ENCODE assay signal across 9 cellular contexts in the genomic region with DNA sequence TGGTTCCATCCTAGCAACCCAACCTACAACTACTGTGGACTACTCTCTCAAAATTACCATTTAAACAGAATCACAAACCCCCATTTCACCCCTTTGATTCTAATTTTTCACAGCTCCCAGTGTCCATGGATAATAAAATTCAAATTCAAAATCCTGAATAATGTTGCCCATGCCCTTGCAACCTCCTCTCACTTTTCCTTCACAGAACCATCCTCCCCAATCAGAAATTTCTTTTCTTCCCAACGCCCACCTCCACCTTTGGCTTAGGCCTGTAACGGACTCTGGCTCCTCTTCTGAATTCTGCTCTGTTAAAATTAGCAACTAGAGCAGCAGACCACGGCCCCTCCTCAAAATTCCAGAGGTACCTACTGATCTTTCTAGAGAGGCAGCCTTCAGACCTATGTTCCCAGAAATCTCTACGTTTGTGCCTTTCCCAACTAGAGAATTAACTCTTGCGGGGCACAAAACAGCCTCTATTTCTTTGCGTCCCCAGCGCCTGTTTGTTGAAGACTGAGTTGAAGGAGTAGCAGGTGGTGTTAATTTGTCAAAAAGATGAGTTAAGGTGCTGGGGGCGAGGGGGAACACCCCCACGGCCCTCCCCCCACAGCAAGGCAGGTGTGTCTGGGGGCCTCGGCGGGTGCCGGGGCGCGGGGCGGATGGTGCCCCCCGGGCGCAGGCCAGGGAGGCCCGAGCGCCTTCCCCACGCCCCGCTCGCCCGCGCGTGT. TPM values are rescaled to one million over a fixed set of nuclear protein-coding genes. Genes with fewer than 3 reads are reported as not detected.
A peak's percentile ranks its signal among the peaks of the same experiment; 100 is the strongest.
DNase-seq lines count a peak whose midpoint lies in the region; ATAC-seq, FAIRE-seq and TF ChIP-seq lines count a peak whose summit lies in the region.
"Had no signal": no experiment of that assay in that cellular context is flagged by ENCODE, and none has a peak within 500 bp of the region (broad histone marks: within the 10 kb centered on the region; RNA-seq: fewer than 3 reads in every experiment).

No MANE protein-coding gene starts in this region.

- WGBS in H1 (ENCODE audit: extremely low coverage in 1 of 2, insufficient coverage in 1 of 2, insufficient read length in 1 of 2, insufficient replicate concordance in 2 of 2, low coverage in 1 of 2, low lambda C conversion rate in 2 of 2, missing lambda C conversion rate in 1 of 2), 2 experiments = 14% methylated on average over 7 of the region's 25 CpGs; no CpG with 5 or more reads in 1 of the 2 experiments

- TF ChIP-seq RAD21 in H1 (IDR thresholded peaks at IDR 0.05 in 1 of 2, conservative IDR thresholded peaks at IDR 0.05 in 1 of 2; ENCODE audit: low read depth in 2 of 2, low read length in 2 of 2) = no peak

- H3K14ac ChIP-seq in H1 (ENCODE audit: insufficient read length) = no peak overlapping the region

- H3K4me3 ChIP-seq in H1 (ENCODE audit: extremely low read depth in 1 of 4, insufficient read depth in 2 of 4, low read depth in 3 of 4, low read length in 4 of 4) (peak overlapping the region; percentile 42 to 85 (median 78)), osteoblast (ENCODE audit: insufficient read depth, low read length) (peak overlapping the region; percentile 85)

- H3K27ac ChIP-seq in H1 (ENCODE audit: low read depth, low read length) (no peak overlapping the region), osteoblast (ENCODE audit: low read depth, low read length) (peak overlapping the region; percentile 96)
- H3K27ac ChIP-seq: 22Rv1 had no signal

- no peak overlapping the region for H2BK20ac ChIP-seq in H1 (ENCODE audit: low read length)

- H3K23me2 ChIP-seq in H1 (ENCODE audit: low read depth, low read length) = peaks cover 3% of the 10 kb centered on the region

- no peak for TF ChIP-seq EP300 in H1 (IDR thresholded peaks at IDR 0.05; ENCODE audit: borderline replicate concordance in 1 of 2, low read depth in 2 of 2, low read length in 2 of 2)

- POLR2A ChIA-PET in H1 (lab: Charles Lee; ENCODE audit: partially characterized antibody) = no interaction called here

- TF ChIP-seq POLR2A in H1 (IDR thresholded peaks at IDR 0.05; ENCODE audit: control extremely low read depth in 1 of 2, low read depth in 2 of 2, low read length in 2 of 2) = no peak

- no peak overlapping the region for H2BK5ac ChIP-seq in H1 (ENCODE audit: low read depth, low read length)

- H2BK12ac ChIP-seq in H1 (ENCODE audit: low read depth, low read length) = no peak overlapping the region; the same call in 1 of the 2 replicates

- H3K9ac ChIP-seq in H1 (replicated peaks in 1 of 4; ENCODE audit: extremely low read depth in 1 of 4, low read depth in 3 of 4, low read length in 3 of 4) = peak overlapping the region in 3 of 4 experiments; percentile 75 to 88 (median 82); a peak in 5 of 7 replicates

- H3K27me3 ChIP-seq in H1 (replicated peaks in 1 of 4; ENCODE audit: control insufficient read depth in 3 of 4, extremely low read depth in 1 of 4, insufficient read depth in 3 of 4, low read length in 3 of 4) = no peaks in the 10 kb centered on the region
- H3K27me3 ChIP-seq in osteoblast (ENCODE audit: insufficient read depth, low read length) = no peaks in the 10 kb centered on the region

- H3K4me2 ChIP-seq in H1 (ENCODE audit: insufficient read depth in 1 of 2, low read depth in 2 of 2, low read length in 2 of 2) = peak overlapping the region; percentile 59 to 89
- H3K4me2 ChIP-seq in osteoblast (ENCODE audit: insufficient read depth, low read length) = peak overlapping the region; percentile 89

- no peaks in the 10 kb centered on the region for H3K36me3 ChIP-seq in H1 (ENCODE audit: control insufficient read depth in 2 of 4, insufficient read depth in 4 of 4, low read length in 3 of 4)
- no peaks in the 10 kb centered on the region for H3K36me3 ChIP-seq in osteoblast (ENCODE audit: insufficient read depth, low read length)

- peak overlapping the region; percentile 37 for H3K56ac ChIP-seq in H1 (replicated peaks; ENCODE audit: insufficient read length, low read depth, low read length)

- H3K4ac ChIP-seq in H1 (replicated peaks; ENCODE audit: insufficient read length, low read depth, low read length) = no peak overlapping the region

- TF ChIP-seq CTCF in H1 (IDR thresholded peaks at IDR 0.05; ENCODE audit: control extremely low read depth in 1 of 3, insufficient read depth in 1 of 3, low read depth in 1 of 3, low read length in 3 of 3) (no peak), osteoblast (IDR thresholded peaks at IDR 0.05; ENCODE audit: extremely low read depth, low read depth, low read length) (no peak)

- DNase-seq in DMS 273 (lab: John Stamatoyannopoulos, UW; ENCODE audit: unreplicated experiment) (peak; percentile 76), DMS 273 treated with DMSO at 0.1 percent for 48 hours (lab: John Stamatoyannopoulos, UW) (no peak), NCI-H2171 treated with DMSO at 0.1 percent for 48 hours (lab: John Stamatoyannopoulos, UW) (peak; percentile 67), H1 (ENCODE audit: low read depth in 1 of 2, low spot score in 2 of 2) (no peak), osteoblast (ENCODE audit: insufficient read length, low spot score, missing footprints) (no peak), RKO (ENCODE audit: low spot score) (no peak), glomerular visceral epithelial cell (ENCODE audit: extremely low spot score) (no peak)

- H2AK5ac ChIP-seq in H1 (ENCODE audit: low read depth, low read length) = no peak overlapping the region

- no peak overlapping the region for H2BK15ac ChIP-seq in H1 (ENCODE audit: low read length)

- ATAC-seq in GM19395 (IDR thresholded peaks at IDR 0.05; ENCODE audit: unreplicated experiment) = no peak

- H4K8ac ChIP-seq in H1 (ENCODE audit: extremely low read depth, insufficient read depth, low read length) = peak overlapping the region; percentile 63; the same call in 1 of the 2 replicates

- H3K79me2 ChIP-seq in H1 (ENCODE audit: control insufficient read depth in 1 of 2, insufficient read depth in 2 of 2, low read length in 2 of 2) (peaks cover 0 to 3% of the 10 kb centered on the region in 2 experiments; a peak in 1 of 4 replicates), osteoblast (ENCODE audit: insufficient read depth, low read length) (peaks cover 45% of the 10 kb centered on the region)

- H2AFZ ChIP-seq in H1 (ENCODE audit: low read length) = peak overlapping the region; percentile 37; the same call in 1 of the 2 replicates
- H2AFZ ChIP-seq in osteoblast (ENCODE audit: low read length) = peak overlapping the region; percentile 74

- CTCF ChIA-PET in H1 (lab: Charles Lee; ENCODE audit: partially characterized antibody) = interaction anchor here (0.8 to 1.2 kb wide), 5 partner anchors 8 to 138 kb away, joined by 3 to 4 read pairs (median 3); no protein-coding TSS in a partner anchor

- H3K9me3 ChIP-seq in H1 (ENCODE audit: insufficient read depth in 2 of 2, low read depth in 1 of 2, low read length in 1 of 2) (no peaks in the 10 kb centered on the region), osteoblast (ENCODE audit: low read depth, low read length) (no peaks in the 10 kb centered on the region)

- peaks cover 0 to 2% of the 10 kb centered on the region in 2 experiments for H4K20me1 ChIP-seq in H1 (replicated peaks in 1 of 2; ENCODE audit: control insufficient read depth in 1 of 2, insufficient read depth in 2 of 2, low read length in 2 of 2)
- H4K20me1 ChIP-seq in osteoblast (ENCODE audit: insufficient read depth, low read length) = no peaks in the 10 kb centered on the region

- H3K18ac ChIP-seq in H1 (ENCODE audit: extremely low read depth, low read length) = peak overlapping the region; percentile 49; the same call in 1 of the 2 replicates

- H4K91ac ChIP-seq in H1 (replicated peaks; ENCODE audit: insufficient read length, low read length) = no peak overlapping the region

- peaks cover 0 to 3% (median 1%) of the 10 kb centered on the region in 4 experiments; a peak in 3 of 7 replicates for H3K4me1 ChIP-seq in H1 (replicated peaks in 1 of 4; ENCODE audit: control insufficient read depth in 3 of 4, insufficient read depth in 4 of 4, low read length in 3 of 4)
- peaks cover 41% of the 10 kb centered on the region for H3K4me1 ChIP-seq in osteoblast (ENCODE audit: insufficient read depth, low read length)

- no peak overlapping the region for H2BK120ac ChIP-seq in H1 (replicated peaks; ENCODE audit: low read depth, low read length)

- H4K5ac ChIP-seq in H1 (ENCODE audit: insufficient read length, low read depth, low read length) = no peak overlapping the region

- H3K79me1 ChIP-seq in H1 (ENCODE audit: low read depth, low read length) = no peaks in the 10 kb centered on the region

- no peak overlapping the region for H3K23ac ChIP-seq in H1 (ENCODE audit: insufficient read length)

- no peak for FAIRE-seq in H1 (lab: Jason Lieb, UNC)

TF ChIP-seq in H1, 55 proteins besides CTCF, POLR2A, EP300 and RAD21:
- 0 out of 4 replicates have a peak, but pooled peaks of 1 of the 2 experiments have one; percentile 17 for TF ChIP-seq SIN3A (conservative IDR thresholded peaks at IDR 0.05 in 1 of 2, IDR thresholded peaks at IDR 0.05 in 1 of 2; ENCODE audit: low read depth in 1 of 2, low read length in 2 of 2)
- TF ChIP-seq MAFK (IDR thresholded peaks at IDR 0.05; ENCODE audit: low read depth, low read length) = no peak

RNA-seq across cellular contexts. Expression of a gene that starts 0.4 kb away (rescaled TPM):
- total RNA-seq in H1 (2021; fragmentation: NEBNext Ultra II Directional; extraction: Animal tissue kit (Norgen Biotek cat#: 25700)) = 8.5 and 11.1 TPM in 2 replicates
- polyA plus RNA-seq in H1 (2011; rRNA removed) = 2.4 and 3.1 TPM in 2 replicates
- 3.7 TPM for polyA plus RNA-seq in H1 (2011; cell fraction: cytosol; rRNA removed)
- 3.2 TPM for polyA plus RNA-seq in H1 (2011; cell fraction: nucleus; rRNA removed)
- 4.6 to 6.9 TPM (median 5.7 TPM) in 4 replicates for polyA plus RNA-seq in H1 (2012, experiment 1 of 2)
- 0.60 TPM for polyA plus RNA-seq in H1 (2012, experiment 2 of 2)
- polyA plus RNA-seq in H1 (2013, experiment 1 of 2) = 11.8 TPM
- 10.6 TPM for polyA plus RNA-seq in H1 (2013, experiment 2 of 2)
- polyA minus RNA-seq in H1 (2011; rRNA and poly(A)+ RNA removed) = 9.3 and 16.4 TPM in 2 replicates
- polyA minus RNA-seq in H1 (2011; cell fraction: cytosol; rRNA and poly(A)+ RNA removed) = 7.3 TPM
- polyA minus RNA-seq in H1 (2011; cell fraction: nucleus; rRNA and poly(A)+ RNA removed) = 11.6 TPM
- 55.7 and 56.1 TPM in 2 replicates for total RNA-seq in osteoblast

Comparison
In these comparisons a context has a peak if more than half of its experiments do, and no peak if none do; other contexts are left out.
1. DNase-seq: peak in DMS 273 (single experiment) and NCI-H2171 treated with DMSO at 0.1 percent for 48 hours (single experiment); none in DMS 273 treated with DMSO at 0.1 percent for 48 hours (single experiment), H1 (0 of 2), osteoblast (single experiment), RKO (single experiment) and glomerular visceral epithelial cell (single experiment).